In the genomic region with DNA sequence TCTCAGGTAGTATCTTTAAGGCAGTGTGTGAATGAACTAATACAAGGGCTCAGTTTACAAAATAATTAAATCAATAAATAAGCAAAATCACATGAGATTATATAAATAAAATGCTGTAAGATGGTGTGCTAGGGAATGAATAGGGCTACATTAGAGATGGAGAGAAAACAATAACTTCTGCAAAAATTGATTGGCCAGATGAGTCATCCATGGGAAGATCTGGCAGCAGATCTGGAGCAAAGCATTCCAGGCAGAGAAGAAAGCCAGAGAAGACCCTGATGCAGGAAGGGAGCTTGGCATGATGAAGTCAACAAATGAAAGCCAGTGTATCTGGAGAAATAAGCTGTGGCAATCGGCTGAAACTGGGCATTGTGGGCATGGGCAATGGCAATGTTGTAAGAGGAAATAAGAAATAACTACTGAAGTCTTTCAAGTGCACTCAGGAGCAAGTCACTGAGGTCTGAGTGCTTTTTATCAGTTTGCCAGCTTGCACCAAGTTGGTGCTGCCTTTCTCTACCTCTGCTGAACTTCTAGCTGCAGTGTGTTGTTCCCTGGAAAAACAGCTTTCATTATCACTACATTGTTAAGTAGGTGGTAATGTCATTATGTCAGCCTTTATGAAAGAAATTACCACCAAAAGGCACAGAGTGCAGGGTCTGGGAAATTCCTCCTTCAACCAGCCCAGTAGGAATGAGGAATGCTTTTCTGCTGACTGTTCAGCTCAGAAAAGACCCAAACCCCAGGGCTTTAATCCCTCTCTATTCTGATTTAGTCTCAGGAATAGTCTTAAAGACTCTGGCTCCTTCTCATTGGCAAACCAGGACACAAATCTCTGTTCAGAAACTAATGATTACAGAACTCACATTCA, we compare ENCODE assay signal across 25 cellular contexts.
DNase-seq lines count a peak whose midpoint lies in the region; ATAC-seq, FAIRE-seq and TF ChIP-seq lines count a peak whose summit lies in the region.
"Had no signal": no experiment of that assay in that cellular context is flagged by ENCODE, and none has a peak within 500 bp of the region (broad histone marks: within the 10 kb centered on the region; RNA-seq: fewer than 3 reads in every experiment).

No MANE protein-coding gene starts in this region.

- DNase-seq in GM23338 (ENCODE audit: low spot score) (no peak), astrocyte (ENCODE audit: low read depth) (no peak), glomerular visceral epithelial cell (ENCODE audit: extremely low spot score) (peak; percentile 3), renal cortical epithelial cell (ENCODE audit: low read depth) (peak; percentile 4), HUDEP-2 (lab: John Stamatoyannopoulos, UW; ENCODE audit: unreplicated experiment in 76 of 76) (no peak)
- DNase-seq in activated naive CD4-positive, alpha-beta T cell treated with anti-CD3 and anti-CD28 coated beads, Interleukin-2, amount 50 U/mL, for 72 hours (ENCODE audit: low spot score in 2 of 2): no peak
- DNase-seq: activated CD4-positive, alpha-beta T cell treated with anti-CD3 and anti-CD28 coated beads for 1 hour; activated naive CD4-positive, alpha-beta T cell; activated T-cell treated with anti-CD3 and anti-CD28 coated beads, Interleukin-2, amount 50 U/mL, for 4 hours; adrenal gland; GOT3; heart left ventricle; left ventricle myocardium inferior; NCI-H146; NCI-H2171 treated with DMSO at 0.1 percent for 48 hours; NCI-H526; Peyer's patch; sigmoid colon; SJCRH30; stimulated activated naive CD8-positive, alpha-beta T cell treated with anti-CD3 and anti-CD28 coated beads, Interleukin-15, amount 100 ng/mL, for 72 hours; T-helper 1 cell; tibial artery had no signal

- H3K36me3 Mint-ChIP-seq in GM23338 (ENCODE audit: low read depth) (no peaks in the 10 kb centered on the region), astrocyte (ENCODE audit: low read depth, unreplicated experiment) (no peaks in the 10 kb centered on the region)
- no peaks in the 10 kb centered on the region for H3K36me3 Mint-ChIP-seq in activated naive CD4-positive, alpha-beta T cell treated with anti-CD3 and anti-CD28 coated beads, Interleukin-2, amount 50 U/mL, for 72 hours

- H3K4me2 ChIP-seq in GM23338 (no peak overlapping the region), astrocyte (ENCODE audit: low read length) (peak overlapping the region; percentile 33)

- no peak for FAIRE-seq in astrocyte (lab: Jason Lieb, UNC)
- FAIRE-seq: TTC549 had no signal

- no peak for TF ChIP-seq CTCF in GM23338 (conservative IDR thresholded peaks at IDR 0.05; ENCODE audit: low read depth in 2 of 2)
- no peak for TF ChIP-seq CTCF in astrocyte (IDR thresholded peaks at IDR 0.05; ENCODE audit: insufficient read depth, low read depth, low read length)

- ATAC-seq in GM23338 (peak; percentile 33; the same call in 1 of the 3 replicates), GM21381 (IDR thresholded peaks at IDR 0.05; ENCODE audit: unreplicated experiment) (no peak), GM18505 (IDR thresholded peaks at IDR 0.05; ENCODE audit: unreplicated experiment) (no peak)
- no peak for ATAC-seq in activated naive CD4-positive, alpha-beta T cell treated with anti-CD3 and anti-CD28 coated beads, Interleukin-2, amount 50 U/mL, for 72 hours
- ATAC-seq: activated T-cell treated with anti-CD3 and anti-CD28 coated beads, Interleukin-2, amount 50 U/mL, for 4 hours; heart left ventricle; stimulated activated naive CD8-positive, alpha-beta T cell treated with anti-CD3 and anti-CD28 coated beads, Interleukin-15, amount 100 ng/mL, for 72 hours had no signal

- H3K27me3 ChIP-seq in GM23338 (ENCODE audit: insufficient read depth) (no peaks in the 10 kb centered on the region), astrocyte (ENCODE audit: insufficient read depth, low read length) (no peaks in the 10 kb centered on the region)
- H3K27me3 ChIP-seq: adrenal gland, heart left ventricle, Peyer's patch, sigmoid colon, SJCRH30, tibial artery had no signal

- H2AFZ ChIP-seq in GM23338 (no peak overlapping the region), astrocyte (ENCODE audit: low read depth, low read length) (no peak overlapping the region)

- H3F3A ChIP-seq in GM23338 (replicated peaks; ENCODE audit: low read depth): no peaks in the 10 kb centered on the region

- no peaks in the 10 kb centered on the region for H3K4me1 ChIP-seq in GM23338 (ENCODE audit: insufficient read depth)
- H3K4me1 ChIP-seq in astrocyte (ENCODE audit: insufficient read depth, low read length): no peaks in the 10 kb centered on the region
- H3K4me1 ChIP-seq: adrenal gland, heart left ventricle, left ventricle myocardium inferior, Peyer's patch, sigmoid colon, SJCRH30, tibial artery had no signal

- no peaks in the 10 kb centered on the region for H3K27me3 Mint-ChIP-seq in GM23338 (ENCODE audit: insufficient read depth, low read depth, poor library complexity)
- H3K27me3 Mint-ChIP-seq in astrocyte (ENCODE audit: low read depth, unreplicated experiment): no peaks in the 10 kb centered on the region
- H3K27me3 Mint-ChIP-seq: stimulated activated naive CD8-positive, alpha-beta T cell treated with anti-CD3 and anti-CD28 coated beads, Interleukin-15, amount 100 ng/mL, for 72 hours had no signal

- H3K9me3 ChIP-seq in astrocyte (ENCODE audit: insufficient read depth, low read depth, low read length): no peaks in the 10 kb centered on the region
- H3K9me3 ChIP-seq: adrenal gland, heart left ventricle, left ventricle myocardium inferior, Peyer's patch, sigmoid colon, SJCRH30, tibial artery had no signal

- H3K9me3 Mint-ChIP-seq in GM23338 (no peaks in the 10 kb centered on the region), astrocyte (ENCODE audit: unreplicated experiment) (no peaks in the 10 kb centered on the region)
- H3K9me3 Mint-ChIP-seq in activated naive CD4-positive, alpha-beta T cell treated with anti-CD3 and anti-CD28 coated beads, Interleukin-2, amount 50 U/mL, for 72 hours: peaks cover 0 to 5% of the 10 kb centered on the region in 2 donors
- H3K9me3 Mint-ChIP-seq: stimulated activated naive CD8-positive, alpha-beta T cell treated with anti-CD3 and anti-CD28 coated beads, Interleukin-15, amount 100 ng/mL, for 72 hours had no signal

- no peak overlapping the region for H3K4me3 Mint-ChIP-seq in GM23338
- H3K4me3 Mint-ChIP-seq in astrocyte (ENCODE audit: unreplicated experiment): peak overlapping the region; percentile 45
- H3K4me3 Mint-ChIP-seq: activated T-cell treated with anti-CD3 and anti-CD28 coated beads, Interleukin-2, amount 50 U/mL, for 4 hours; stimulated activated naive CD8-positive, alpha-beta T cell treated with anti-CD3 and anti-CD28 coated beads, Interleukin-15, amount 100 ng/mL, for 72 hours had no signal

- H3K27ac Mint-ChIP-seq in GM23338: no peak overlapping the region
- peak overlapping the region; percentile 83 for H3K27ac Mint-ChIP-seq in astrocyte (ENCODE audit: unreplicated experiment)
- no peak overlapping the region for H3K27ac Mint-ChIP-seq in activated naive CD4-positive, alpha-beta T cell treated with anti-CD3 and anti-CD28 coated beads, Interleukin-2, amount 50 U/mL, for 72 hours
- H3K27ac Mint-ChIP-seq: stimulated activated naive CD8-positive, alpha-beta T cell treated with anti-CD3 and anti-CD28 coated beads, Interleukin-15, amount 100 ng/mL, for 72 hours had no signal

- no peaks in the 10 kb centered on the region for H3K79me2 ChIP-seq in GM23338 (replicated peaks; ENCODE audit: insufficient read depth)
- H3K79me2 ChIP-seq in astrocyte (ENCODE audit: insufficient read depth, low read length): no peaks in the 10 kb centered on the region

- TF ChIP-seq POLR2A in GM18505 (IDR thresholded peaks at IDR 0.05; ENCODE audit: borderline replicate concordance, extremely low read depth, insufficient read depth, insufficient read length): no peak

- H3K9ac ChIP-seq in astrocyte (ENCODE audit: low read length): no peak overlapping the region

- H3K4me3 ChIP-seq in GM23338: no peak overlapping the region
- no peak overlapping the region for H3K4me3 ChIP-seq in astrocyte (ENCODE audit: insufficient read depth, low read depth, low read length)
- H3K4me3 ChIP-seq: adrenal gland, heart left ventricle, left ventricle myocardium inferior, Peyer's patch, sigmoid colon, SJCRH30, tibial artery had no signal

- H3K27ac ChIP-seq in GM23338 (ENCODE audit: low read depth) (no peak overlapping the region), astrocyte (ENCODE audit: low read depth, low read length) (no peak overlapping the region)
- H3K27ac ChIP-seq: adrenal gland, heart left ventricle, left ventricle myocardium inferior, Peyer's patch, sigmoid colon, SJCRH30, tibial artery had no signal

- H3K4me1 Mint-ChIP-seq in GM23338 (peaks cover 6% of the 10 kb centered on the region; the same call in 2 of the 3 replicates), astrocyte (ENCODE audit: low read depth, unreplicated experiment) (peaks cover 17% of the 10 kb centered on the region)
- H3K4me1 Mint-ChIP-seq: stimulated activated naive CD8-positive, alpha-beta T cell treated with anti-CD3 and anti-CD28 coated beads, Interleukin-15, amount 100 ng/mL, for 72 hours had no signal

- H3K9me2 ChIP-seq in GM23338 (ENCODE audit: insufficient read depth): no peaks in the 10 kb centered on the region; the same call in 1 of the 2 replicates

- H3K36me3 ChIP-seq in GM23338 (ENCODE audit: insufficient read depth) (no peaks in the 10 kb centered on the region), astrocyte (ENCODE audit: insufficient read depth, low read length) (no peaks in the 10 kb centered on the region)
- H3K36me3 ChIP-seq: adrenal gland, heart left ventricle, left ventricle myocardium inferior, Peyer's patch, sigmoid colon, SJCRH30, tibial artery had no signal

- H4K20me1 ChIP-seq in GM23338 (replicated peaks; ENCODE audit: insufficient read depth): no peaks in the 10 kb centered on the region
- H4K20me1 ChIP-seq in astrocyte (ENCODE audit: insufficient read depth, low read length): no peaks in the 10 kb centered on the region

TF ChIP-seq in GM23338, 12 proteins besides CTCF, POLR2A, EP300 and RAD21 (continues in another document):
- TF ChIP-seq EZH2 (IDR thresholded peaks at IDR 0.05; ENCODE audit: low read depth, unreplicated experiment) (no peak), POLR2AphosphoS5 (IDR thresholded peaks at IDR 0.05; ENCODE audit: low read depth) (no peak)

Comparison
In these comparisons a context has a peak if more than half of its experiments do, and no peak if none do; other contexts are left out.
1. DNase-seq: peak in glomerular visceral epithelial cell (single experiment) and renal cortical epithelial cell (single experiment); none in GM23338 (single experiment), astrocyte (single experiment), activated naive CD4-positive, alpha-beta T cell treated with anti-CD3 and anti-CD28 coated beads, Interleukin-2, amount 50 U/mL, for 72 hours (0 of 2) and HUDEP-2 (0 of 76).